Comparison of ENCODE assay signal across 28 cellular contexts in genomic region chr2:157835425-157835824, GRCh38.
"Had no signal": no experiment of that assay in that cellular context is flagged by ENCODE, and none has a peak within 500 bp of the region (broad histone marks: within the 10 kb centered on the region; RNA-seq: fewer than 3 reads in every experiment).

No MANE protein-coding gene starts in this region.

- DNase-seq: immature natural killer cell; kidney; left colon; left lung; lower lobe of right lung; mammary epithelial cell; mesenchymal stem cell; naive B cell; natural killer cell; ovary; stimulated activated CD4-positive, alpha-beta T cell treated with anti-CD3 and anti-CD28 coated beads, Interleukin-12 subunit alpha, Interleukin-12 subunit beta, amount 100 ng/mL, for 4 hours; stimulated activated CD4-positive, alpha-beta T cell treated with anti-CD3 and anti-CD28 coated beads, Interleukin-15, amount 100 ng/mL, for 24 hours; stimulated activated CD4-positive, alpha-beta T cell treated with anti-CD3 and anti-CD28 coated beads, Interleukin-2, amount 100 ng/mL, for 24 hours; stimulated activated CD4-positive, alpha-beta T cell treated with anti-CD3 and anti-CD28 coated beads, Interleukin-4, amount 100 ng/mL, for 1 hour; stimulated activated naive B cell treated with anti-CD40 and anti-IgM and Interleukin-4, amounts not matched to agents 10 μg/mL and 1 μg/mL and 100 μg/mL, for 72 hours; stimulated activated naive CD8-positive, alpha-beta T cell treated with anti-CD3 and anti-CD28 coated beads, Interleukin-15, Interleukin-2, amounts not matched to agents 100 U/mL and 50 U/mL, for 24 hours; stomach; testis; thyroid gland; transverse colon; upper lobe of left lung had no signal

- FAIRE-seq: islet of Langerhans, kidney had no signal

- H3K36me3 ChIP-seq: left lung, lower lobe of right lung, ovary, right atrium auricular region, stomach, thyroid gland, transverse colon, upper lobe of left lung, vagina had no signal

- H3K27me3 ChIP-seq: left lung, ovary, right atrium auricular region, stomach, testis, thyroid gland, transverse colon, upper lobe of left lung, vagina had no signal

- ATAC-seq: left colon; left lung; lower lobe of right lung; natural killer cell; sciatic nerve; stimulated activated naive B cell treated with anti-CD40 and anti-IgM and Interleukin-4, amounts not matched to agents 10 μg/mL and 1 μg/mL and 100 μg/mL, for 72 hours; stimulated activated naive CD8-positive, alpha-beta T cell treated with anti-CD3 and anti-CD28 coated beads, Interleukin-15, Interleukin-2, amounts not matched to agents 100 U/mL and 50 U/mL, for 24 hours had no signal

- H3K9me3 Mint-ChIP-seq: immature natural killer cell; mesothelial cell of epicardium; natural killer cell; stimulated activated naive B cell treated with anti-CD40 and anti-IgM and Interleukin-4, amounts not matched to agents 10 μg/mL and 1 μg/mL and 100 μg/mL, for 72 hours had no signal

- H3K9me3 ChIP-seq: left lung, lower lobe of right lung, ovary, right atrium auricular region, stomach, testis, thyroid gland, transverse colon, upper lobe of left lung, vagina had no signal

- H3K27me3 Mint-ChIP-seq: naive B cell; progenitor cell of endocrine pancreas; stimulated activated naive B cell treated with anti-CD40 and anti-IgM and Interleukin-4, amounts not matched to agents 10 μg/mL and 1 μg/mL and 100 μg/mL, for 72 hours had no signal

- H3K36me3 Mint-ChIP-seq: mesothelial cell of epicardium, natural killer cell had no signal

- H3K4me3 ChIP-seq: left lung, lower lobe of right lung, ovary, right atrium auricular region, skin epidermis, stomach, testis, thyroid gland, transverse colon, upper lobe of left lung, vagina had no signal

- H3K27ac Mint-ChIP-seq: immature natural killer cell; mesothelial cell of epicardium; naive B cell; natural killer cell; stimulated activated naive B cell treated with anti-CD40 and anti-IgM and Interleukin-4, amounts not matched to agents 10 μg/mL and 1 μg/mL and 100 μg/mL, for 72 hours had no signal

- H3K27ac ChIP-seq: left lung, lower lobe of right lung, ovary, skin epidermis, stomach, testis, transverse colon, upper lobe of left lung, vagina had no signal

- H3K4me3 Mint-ChIP-seq: immature natural killer cell; mesothelial cell of epicardium; naive B cell; natural killer cell; stimulated activated naive B cell treated with anti-CD40 and anti-IgM and Interleukin-4, amounts not matched to agents 10 μg/mL and 1 μg/mL and 100 μg/mL, for 72 hours had no signal
